ENCODE assay signal across 8 cellular contexts in the genomic region with DNA sequence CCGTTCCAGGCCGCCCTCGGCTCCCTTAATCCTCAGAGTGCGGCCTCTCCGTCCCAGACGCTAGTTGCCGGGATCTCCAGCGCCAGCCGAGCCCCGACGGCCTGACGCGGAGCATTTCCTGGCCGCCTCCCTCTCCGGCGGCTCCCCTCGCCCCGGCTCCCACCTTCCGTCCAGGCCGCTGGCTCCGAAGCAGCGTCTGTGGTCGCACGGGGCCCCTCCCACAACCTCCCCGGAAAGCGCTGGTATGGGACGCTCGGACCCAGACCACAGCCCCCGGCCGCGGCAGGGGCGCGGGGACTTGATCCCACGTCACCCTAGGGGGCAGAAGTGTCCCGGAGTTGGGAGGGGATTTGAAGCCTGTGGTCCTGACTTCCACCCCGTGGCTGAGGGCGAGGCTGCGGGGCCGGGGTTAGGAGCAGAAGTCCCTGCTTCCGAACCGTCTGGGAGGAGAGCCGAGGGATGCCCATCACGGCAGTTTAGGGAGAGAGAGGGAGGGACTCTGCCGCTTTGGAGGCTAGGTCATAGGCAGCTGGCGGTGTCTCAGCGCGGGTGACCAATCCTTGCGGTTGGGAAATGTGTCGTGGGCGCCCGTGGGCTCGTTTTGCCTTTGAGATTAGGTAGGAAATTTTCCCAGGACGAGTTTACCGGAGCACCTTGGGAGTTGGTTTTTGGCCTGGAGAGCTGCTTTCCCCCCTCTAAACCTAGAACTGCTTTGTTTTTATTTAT. TPM values are rescaled to one million over a fixed set of nuclear protein-coding genes. Genes with fewer than 3 reads are reported as not detected.
A peak's percentile ranks its signal among the peaks of the same experiment; 100 is the strongest.
DNase-seq lines count a peak whose midpoint lies in the region; ATAC-seq and TF ChIP-seq lines count a peak whose summit lies in the region.
"Not testable (repeated sequence)": the region's sequence is repeated elsewhere in the genome, so short reads cannot be mapped to it uniquely, and the experiment has no call there.

No MANE protein-coding gene starts in this region.

- H3K4me1 Mint-ChIP-seq in activated T-helper 17 cell treated with anti-CD3 and anti-CD28 coated beads, Interleukin-2, amount 50 U/mL, for 72 hours: peaks cover 11% of the 10 kb centered on the region

- peaks cover 36% of the 10 kb centered on the region for H3K36me3 Mint-ChIP-seq in activated T-helper 17 cell treated with anti-CD3 and anti-CD28 coated beads, Interleukin-2, amount 50 U/mL, for 72 hours (ENCODE audit: low read depth)

- peak overlapping the region; percentile 83 for H3K9ac ChIP-seq in mucosa of stomach (ENCODE audit: low read length)

- peak overlapping the region; percentile 82 for H3K4me3 ChIP-seq in fibroblast of mammary gland (ENCODE audit: control insufficient read depth, low read depth, low read length)
- peak overlapping the region; percentile 52 for H3K4me3 ChIP-seq in mucosa of stomach (ENCODE audit: low read length)

- in situ Hi-C loops in Caki2 (cut with HindIII; ENCODE audit: low pct_unique_long_range_greater_than_20kb, low sequenced_read_pairs): not testable (repeated sequence)

- DNase-seq in Caki2 (ENCODE audit: low read depth) (peak; percentile 65), RKO (ENCODE audit: low spot score) (peak; percentile 37), fibroblast of mammary gland (ENCODE audit: low read depth) (peak; percentile 34)
- DNase-seq in stimulated activated CD8-positive, alpha-beta memory T cell treated with anti-CD3 and anti-CD28 coated beads, Interleukin-2, amount 100 ng/mL, for 48 hours (ENCODE audit: low read depth in 2 of 2): peak; percentile 33 to 39

- peak overlapping the region; percentile 93 for H3K4me3 Mint-ChIP-seq in activated T-helper 17 cell treated with anti-CD3 and anti-CD28 coated beads, Interleukin-2, amount 50 U/mL, for 72 hours

- not testable (repeated sequence) for H3K9me3 Mint-ChIP-seq in activated T-helper 17 cell treated with anti-CD3 and anti-CD28 coated beads, Interleukin-2, amount 50 U/mL, for 72 hours

- not testable (repeated sequence) for H3K27me3 Mint-ChIP-seq in activated T-helper 17 cell treated with anti-CD3 and anti-CD28 coated beads, Interleukin-2, amount 50 U/mL, for 72 hours

- ATAC-seq in GM21423 (IDR thresholded peaks at IDR 0.05; ENCODE audit: unreplicated experiment) (peak; percentile 41), HG03565 (IDR thresholded peaks at IDR 0.05; ENCODE audit: unreplicated experiment) (peak; percentile 18)
- ATAC-seq in activated T-helper 17 cell treated with anti-CD3 and anti-CD28 coated beads, Interleukin-2, amount 50 U/mL, for 72 hours (replicated peaks): peak; percentile 49

- TF ChIP-seq CTCF in fibroblast of mammary gland (conservative IDR thresholded peaks at IDR 0.05; ENCODE audit: control insufficient read depth, insufficient read depth, low read depth, low read length): not testable (repeated sequence)

- H3K27me3 ChIP-seq in mucosa of stomach (ENCODE audit: control insufficient read depth, insufficient read depth, low read length): not testable (repeated sequence)

- H3K27ac Mint-ChIP-seq in activated T-helper 17 cell treated with anti-CD3 and anti-CD28 coated beads, Interleukin-2, amount 50 U/mL, for 72 hours: peak overlapping the region; percentile 91

- not testable (repeated sequence) for H3K36me3 ChIP-seq in mucosa of stomach (ENCODE audit: control insufficient read depth, insufficient read depth, low read length)

- not testable (repeated sequence) for H3K4me1 ChIP-seq in mucosa of stomach (ENCODE audit: control insufficient read depth, insufficient read depth, low read length)

- H3K9me3 ChIP-seq in mucosa of stomach (ENCODE audit: control insufficient read depth, low read length): not testable (repeated sequence)

RNA-seq across cellular contexts. Expression of a gene that starts 0.6 kb away (rescaled TPM):
- 14.6 and 29.7 TPM in 2 replicates for total RNA-seq in Caki2 (2014; rRNA removed; shearing (Covaris generic); ENCODE audit: low replicate concordance)
- 10 to 100 TPM; 24.5 to 37.4 TPM for total RNA-seq in activated T-helper 17 cell treated with anti-CD3 and anti-CD28 coated beads, Interleukin-2, amount 50 U/mL, for 72 hours

Comparison
In these comparisons a context has a peak if more than half of its experiments do, and no peak if none do; other contexts are left out.
1. Peak in every context shown above with its lines: DNase-seq, ATAC-seq and H3K4me3 ChIP-seq.